1 cellular context compared by ENCODE assay signal in genomic region chr17:77442976-77443742, GRCh38.
TF ChIP-seq lines count a peak whose summit lies in the region.

No MANE protein-coding gene starts in this region.

TF ChIP-seq in GM12878, 131 proteins besides CTCF, POLR2A, EP300 and RAD21:
- no peak for TF ChIP-seq IRF4 (IDR thresholded peaks at IDR 0.05; ENCODE audit: low read depth, low read length)
- peak; percentile 38; the same call in 1 of the 2 replicates for TF ChIP-seq ZNF687 (IDR thresholded peaks at IDR 0.05)
- no peak for TF ChIP-seq TCF12 (IDR thresholded peaks at IDR 0.05; ENCODE audit: low read depth, low read length)
- TF ChIP-seq TAF1 (IDR thresholded peaks at IDR 0.05; ENCODE audit: borderline replicate concordance, low read depth, low read length), result no peak
- TF ChIP-seq SUPT20H (IDR thresholded peaks at IDR 0.05; ENCODE audit: borderline replicate concordance, control insufficient read depth, low read depth, low read length), result no peak
